In the genomic region with DNA sequence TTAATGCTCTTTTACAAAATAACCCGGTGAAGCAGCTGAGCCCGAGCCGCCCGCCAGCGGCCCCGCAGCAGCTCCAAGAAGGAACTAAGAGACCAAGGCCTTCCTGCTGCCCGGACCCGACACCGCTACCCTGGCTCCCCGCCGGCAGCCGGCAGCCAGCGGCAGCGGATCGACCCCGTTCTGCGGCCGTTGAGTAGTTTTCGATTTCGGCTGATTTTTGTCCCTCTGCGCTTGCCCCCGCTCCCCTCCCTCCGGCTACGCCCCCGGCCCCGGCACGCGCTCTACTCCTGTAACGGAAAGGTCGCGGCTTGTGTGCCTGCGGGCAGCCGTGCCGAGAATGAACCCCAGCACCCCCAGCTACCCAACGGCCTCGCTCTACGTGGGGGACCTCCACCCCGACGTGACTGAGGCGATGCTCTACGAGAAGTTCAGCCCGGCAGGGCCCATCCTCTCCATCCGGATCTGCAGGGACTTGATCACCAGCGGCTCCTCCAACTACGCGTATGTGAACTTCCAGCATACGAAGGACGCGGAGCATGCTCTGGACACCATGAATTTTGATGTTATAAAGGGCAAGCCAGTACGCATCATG, we compare ENCODE assay signal across 17 cellular contexts. TPM values are rescaled to one million over a fixed set of nuclear protein-coding genes. Genes with fewer than 3 reads are reported as not detected.
DNase-seq lines count a peak whose midpoint lies in the region; ATAC-seq, FAIRE-seq and TF ChIP-seq lines count a peak whose summit lies in the region.
"Had no signal": no experiment of that assay in that cellular context is flagged by ENCODE, and none has a peak within 500 bp of the region (broad histone marks: within the 10 kb centered on the region; RNA-seq: fewer than 3 reads in every experiment).

A gene (plus strand): TSS at position 275 of the 592 bp plus-strand sequence. CDS start 63 bp downstream, at position 338.

- H3K27ac Mint-ChIP-seq in activated naive CD8-positive, alpha-beta T cell treated with anti-CD3 and anti-CD28 coated beads, Interleukin-2, amount 10 ng/mL, durations not matched to agents 7 days and 5 days: no peak within 1 kb of the TSS

- intact Hi-C loops in head of caudate nucleus (cut with DNase I): no loop called here

- ATAC-seq in activated naive CD8-positive, alpha-beta T cell treated with anti-CD3 and anti-CD28 coated beads, Interleukin-2, amount 10 ng/mL, durations not matched to agents 7 days and 5 days (ENCODE audit: low read depth): no peak
- ATAC-seq in HG03460 (IDR thresholded peaks at IDR 0.05; ENCODE audit: unreplicated experiment): no peak

- TF ChIP-seq CTCF in AG04450 (IDR thresholded peaks at IDR 0.05; ENCODE audit: low read depth, low read length): no peak

- H3K4me3 ChIP-seq in AG04450 (ENCODE audit: low read depth, low read length): peak within 1 kb of the TSS; percentile 35
- H3K4me3 ChIP-seq: prostate gland, SJSA1 had no signal

- peaks cover 33% of the 10 kb centered on the region for H3K27me3 Mint-ChIP-seq in activated naive CD8-positive, alpha-beta T cell treated with anti-CD3 and anti-CD28 coated beads, Interleukin-2, amount 10 ng/mL, durations not matched to agents 7 days and 5 days

- peaks cover 4% of the 10 kb centered on the region for H3K27me3 ChIP-seq in AG04450 (ENCODE audit: control insufficient read depth, insufficient read depth, low read length)

- H3K9me3 Mint-ChIP-seq in activated naive CD8-positive, alpha-beta T cell treated with anti-CD3 and anti-CD28 coated beads, Interleukin-2, amount 10 ng/mL, durations not matched to agents 7 days and 5 days: no peaks in the 10 kb centered on the region

- H3K36me3 Mint-ChIP-seq in activated naive CD8-positive, alpha-beta T cell treated with anti-CD3 and anti-CD28 coated beads, Interleukin-2, amount 10 ng/mL, durations not matched to agents 7 days and 5 days: no peaks in the 10 kb centered on the region

- peak within 1 kb of the TSS; percentile 42 for H3K4me3 Mint-ChIP-seq in activated naive CD8-positive, alpha-beta T cell treated with anti-CD3 and anti-CD28 coated beads, Interleukin-2, amount 10 ng/mL, durations not matched to agents 7 days and 5 days

- FAIRE-seq in frontal cortex (lab: Jason Lieb, UNC): no peak
- FAIRE-seq: GM19239, HTR-8/SVneo had no signal

- H3K27ac ChIP-seq in AG04450 (ENCODE audit: low read depth, low read length): no peak within 1 kb of the TSS
- H3K27ac ChIP-seq: prostate gland, SJSA1, WERI-Rb-1 had no signal

- POLR2A ChIA-PET in AG04450 (lab: Yijun Ruan, JAX): no interaction called here
- POLR2A ChIA-PET in activated naive CD8-positive, alpha-beta T cell treated with anti-CD3 and anti-CD28 coated beads, Interleukin-2, amount 10 ng/mL, durations not matched to agents 7 days and 5 days (lab: Charles Lee): no interaction called here

- DNase-seq in AG04450 (ENCODE audit: low read depth, low spot score): no peak
- peak; percentile 22 for DNase-seq in Daoy (ENCODE audit: low read depth)
- peak; percentile 33 for DNase-seq in activated naive CD8-positive, alpha-beta T cell treated with anti-CD3 and anti-CD28 coated beads, Interleukin-2, amount 10 ng/mL, durations not matched to agents 7 days and 5 days
- DNase-seq in head of caudate nucleus: peak in 37 of 42 donors; percentile 11 to 72 (median 40)
- DNase-seq in frontal cortex (ENCODE audit: low spot score in 2 of 2): no peak
- DNase-seq in kidney glomerular epithelial cell (lab: John Stamatoyannopoulos, UW): no peak
- no peak for DNase-seq in NCI-H2029 treated with DMSO at 0.1 percent for 48 hours (lab: John Stamatoyannopoulos, UW)
- DNase-seq: Calu3; effector CD8-positive, alpha-beta T cell; NCI-H1417 treated with DMSO at 0.1 percent for 48 hours; NCI-H82; WERI-Rb-1 had no signal

- CTCF ChIA-PET in AG04450 (lab: Charles Lee): interaction anchor here (0.8 to 2.6 kb wide), 2 partner anchors 10 to 18 kb away, joined by 3 to 9 read pairs; no protein-coding TSS in a partner anchor

- H3K4me1 Mint-ChIP-seq in activated naive CD8-positive, alpha-beta T cell treated with anti-CD3 and anti-CD28 coated beads, Interleukin-2, amount 10 ng/mL, durations not matched to agents 7 days and 5 days: no peaks in the 10 kb centered on the region

- H3K9me3 ChIP-seq in AG04450 (ENCODE audit: control insufficient read depth, insufficient read depth, low read length): peaks cover 5% of the 10 kb centered on the region; the same call in 1 of the 2 replicates
- H3K9me3 ChIP-seq: prostate gland, SJSA1 had no signal

RNA-seq across cellular contexts. Expression of the gene that starts here (rescaled TPM):
- polyA plus RNA-seq in AG04450 (2011; rRNA removed): 0.36 and 0.50 TPM in 2 replicates
- polyA minus RNA-seq in AG04450 (2011; rRNA and poly(A)+ RNA removed): 0.09 and 0.17 TPM in 2 replicates
- 0.63 TPM in 1 of 2 replicates, not detected in the other for total RNA-seq in Daoy (2014; rRNA removed; shearing (Covaris generic))
- under 1 TPM; 0.42 to 0.65 TPM for total RNA-seq in activated naive CD8-positive, alpha-beta T cell treated with anti-CD3 and anti-CD28 coated beads, Interleukin-2, amount 10 ng/mL, durations not matched to agents 7 days and 5 days
- total RNA-seq in frontal cortex: 0.41 TPM

Comparison
In these comparisons a context has a peak if more than half of its experiments do, and no peak if none do; other contexts are left out.
1. Peak in DNase-seq in Daoy; RNA of the gene not detected or under 1 TPM.
2. Peak in DNase-seq in activated naive CD8-positive, alpha-beta T cell treated with anti-CD3 and anti-CD28 coated beads, Interleukin-2, amount 10 ng/mL, durations not matched to agents 7 days and 5 days; RNA of the gene not detected or under 1 TPM.
3. DNase-seq: peak in head of caudate nucleus (37 of 42); none in AG04450 (single experiment), frontal cortex (0 of 2), kidney glomerular epithelial cell (single experiment) and NCI-H2029 treated with DMSO at 0.1 percent for 48 hours (single experiment).